ENCODE assay signal across 8 cellular contexts in the genomic region with DNA sequence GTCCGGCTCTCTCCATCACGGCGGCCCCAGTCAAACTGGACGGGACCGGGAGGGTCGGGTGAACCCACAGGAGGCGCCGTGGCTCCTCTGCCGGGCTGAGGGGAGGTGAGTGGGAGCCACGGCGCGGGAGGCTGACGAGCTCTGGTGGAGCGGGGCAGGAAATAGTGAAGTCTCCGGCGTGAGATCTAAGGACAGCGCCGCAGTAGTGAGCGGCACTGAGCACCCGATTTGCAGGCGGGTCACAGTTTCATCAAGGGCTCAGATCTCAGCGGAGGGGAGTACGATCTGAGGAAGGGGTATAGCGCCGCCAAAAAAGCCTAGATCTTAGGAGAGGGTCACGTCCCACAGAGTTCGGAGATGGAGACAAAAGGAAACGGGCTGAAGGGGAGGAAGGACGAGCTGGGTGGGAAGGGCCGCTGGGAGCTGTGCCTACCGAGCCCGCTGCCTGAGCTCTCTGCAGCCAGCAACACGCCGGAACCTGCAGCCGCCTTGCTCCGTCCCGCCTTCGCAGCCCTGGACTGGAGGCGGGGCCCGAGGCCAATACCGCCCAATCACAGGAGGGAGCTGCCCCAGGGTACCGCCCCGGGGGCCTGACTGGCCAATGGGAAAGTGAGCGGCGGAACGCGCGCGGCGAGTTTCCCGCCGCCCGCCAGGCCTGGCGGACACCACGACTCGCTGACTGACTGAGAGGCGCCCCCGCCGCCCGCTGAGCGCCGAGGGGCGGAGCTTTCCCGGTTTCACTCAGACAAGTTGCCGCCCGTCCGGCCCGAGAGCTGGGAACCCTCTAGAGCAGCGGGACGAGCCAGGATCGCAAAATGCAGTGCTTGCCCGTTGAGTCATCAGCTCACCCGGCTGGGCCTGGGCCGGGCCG. TPM values are rescaled to one million over a fixed set of nuclear protein-coding genes. Genes with fewer than 3 reads are reported as not detected.
DNase-seq lines count a peak whose midpoint lies in the region; ATAC-seq and TF ChIP-seq lines count a peak whose summit lies in the region.

No MANE protein-coding gene starts in this region.

- no peak for TF ChIP-seq CTCF in C4-2B (conservative IDR thresholded peaks at IDR 0.05)

- H3K27me3 Mint-ChIP-seq in activated CD4-positive, alpha-beta T cell treated with anti-CD3 and anti-CD28 coated beads, Interleukin-2, amount 10 ng/mL, durations not matched to agents 7 days and 5 days: no peaks in the 10 kb centered on the region

- POLR2A ChIA-PET in activated CD4-positive, alpha-beta T cell treated with anti-CD3 and anti-CD28 coated beads, Interleukin-2, amount 10 ng/mL, durations not matched to agents 7 days and 5 days (lab: Charles Lee): interaction anchor here (0.8 to 1.7 kb wide), 8 partner anchors 9 to 172 kb away, joined by 3 to 11 read pairs (median 4); a partner anchor contains a TSS

- H3K4me1 Mint-ChIP-seq in activated CD4-positive, alpha-beta T cell treated with anti-CD3 and anti-CD28 coated beads, Interleukin-2, amount 10 ng/mL, durations not matched to agents 7 days and 5 days: peaks cover 34% of the 10 kb centered on the region

- H3K9me3 Mint-ChIP-seq in activated CD4-positive, alpha-beta T cell treated with anti-CD3 and anti-CD28 coated beads, Interleukin-2, amount 10 ng/mL, durations not matched to agents 7 days and 5 days: no peaks in the 10 kb centered on the region

- DNase-seq in NCI-H526 treated with DMSO at 0.1 percent for 48 hours (lab: John Stamatoyannopoulos, UW) (peak; percentile 95), cortex of kidney (lab: John Stamatoyannopoulos, UW) (peak; percentile 55), left kidney (ENCODE audit: low read depth, low spot score) (peak; percentile 99)
- DNase-seq in activated CD4-positive, alpha-beta T cell treated with anti-CD3 and anti-CD28 coated beads, Interleukin-2, amount 10 ng/mL, durations not matched to agents 7 days and 5 days: peak; percentile 96
- DNase-seq in stimulated activated CD4-positive, alpha-beta T cell treated with anti-CD3 and anti-CD28 coated beads, Interleukin-1b, Interleukin-23, amount 100 ng/mL, for 48 hours: peak; percentile 96

- ATAC-seq in GM19351 (IDR thresholded peaks at IDR 0.05; ENCODE audit: unreplicated experiment) (peak; percentile 88), HG03520 (IDR thresholded peaks at IDR 0.05; ENCODE audit: unreplicated experiment) (peak; percentile 86)

- peak overlapping the region; percentile 82 for H3K4me3 Mint-ChIP-seq in activated CD4-positive, alpha-beta T cell treated with anti-CD3 and anti-CD28 coated beads, Interleukin-2, amount 10 ng/mL, durations not matched to agents 7 days and 5 days

- no peaks in the 10 kb centered on the region for H3K36me3 Mint-ChIP-seq in activated CD4-positive, alpha-beta T cell treated with anti-CD3 and anti-CD28 coated beads, Interleukin-2, amount 10 ng/mL, durations not matched to agents 7 days and 5 days (ENCODE audit: low read depth)

- H3K27ac Mint-ChIP-seq in activated CD4-positive, alpha-beta T cell treated with anti-CD3 and anti-CD28 coated beads, Interleukin-2, amount 10 ng/mL, durations not matched to agents 7 days and 5 days: peak overlapping the region; percentile 93

- H3K27ac ChIP-seq in C4-2B: peak overlapping the region; percentile 80

- CTCF ChIA-PET in activated CD4-positive, alpha-beta T cell treated with anti-CD3 and anti-CD28 coated beads, Interleukin-2, amount 10 ng/mL, durations not matched to agents 7 days and 5 days (lab: Charles Lee): interaction anchor here (0.6 to 2.7 kb wide), 9 partner anchors 9 to 669 kb away, joined by 3 to 8 read pairs (median 4); a partner anchor contains a TSS

RNA-seq across cellular contexts. Expression of a gene that starts 1.9 kb away (rescaled TPM):
- total RNA-seq in activated CD4-positive, alpha-beta T cell treated with anti-CD3 and anti-CD28 coated beads, Interleukin-2, amount 10 ng/mL, durations not matched to agents 7 days and 5 days: 1 to 10 TPM; 2.4 to 3.0 TPM

RNA-seq across cellular contexts. Expression of a gene that starts 25.2 kb away (rescaled TPM):
- total RNA-seq in activated CD4-positive, alpha-beta T cell treated with anti-CD3 and anti-CD28 coated beads, Interleukin-2, amount 10 ng/mL, durations not matched to agents 7 days and 5 days: 10 to 100 TPM; 25.9 to 26.9 TPM

RNA-seq across cellular contexts. Expression of a gene that starts 35.4 kb away (rescaled TPM):
- 10 to 100 TPM; 14.0 to 14.8 TPM for total RNA-seq in activated CD4-positive, alpha-beta T cell treated with anti-CD3 and anti-CD28 coated beads, Interleukin-2, amount 10 ng/mL, durations not matched to agents 7 days and 5 days

RNA-seq across cellular contexts. Expression of a gene that starts 38.4 kb away (rescaled TPM):
- 10 to 100 TPM; 45.1 to 55.0 TPM for total RNA-seq in activated CD4-positive, alpha-beta T cell treated with anti-CD3 and anti-CD28 coated beads, Interleukin-2, amount 10 ng/mL, durations not matched to agents 7 days and 5 days

RNA-seq across cellular contexts. Expression of a gene that starts 48.9 kb away (rescaled TPM):
- not detected for total RNA-seq in activated CD4-positive, alpha-beta T cell treated with anti-CD3 and anti-CD28 coated beads, Interleukin-2, amount 10 ng/mL, durations not matched to agents 7 days and 5 days

Comparison
In these comparisons a context has a peak if more than half of its experiments do, and no peak if none do; other contexts are left out.
1. Peak in every context shown above with its lines: DNase-seq, ATAC-seq and H3K27ac ChIP-seq.